In the genomic region with DNA sequence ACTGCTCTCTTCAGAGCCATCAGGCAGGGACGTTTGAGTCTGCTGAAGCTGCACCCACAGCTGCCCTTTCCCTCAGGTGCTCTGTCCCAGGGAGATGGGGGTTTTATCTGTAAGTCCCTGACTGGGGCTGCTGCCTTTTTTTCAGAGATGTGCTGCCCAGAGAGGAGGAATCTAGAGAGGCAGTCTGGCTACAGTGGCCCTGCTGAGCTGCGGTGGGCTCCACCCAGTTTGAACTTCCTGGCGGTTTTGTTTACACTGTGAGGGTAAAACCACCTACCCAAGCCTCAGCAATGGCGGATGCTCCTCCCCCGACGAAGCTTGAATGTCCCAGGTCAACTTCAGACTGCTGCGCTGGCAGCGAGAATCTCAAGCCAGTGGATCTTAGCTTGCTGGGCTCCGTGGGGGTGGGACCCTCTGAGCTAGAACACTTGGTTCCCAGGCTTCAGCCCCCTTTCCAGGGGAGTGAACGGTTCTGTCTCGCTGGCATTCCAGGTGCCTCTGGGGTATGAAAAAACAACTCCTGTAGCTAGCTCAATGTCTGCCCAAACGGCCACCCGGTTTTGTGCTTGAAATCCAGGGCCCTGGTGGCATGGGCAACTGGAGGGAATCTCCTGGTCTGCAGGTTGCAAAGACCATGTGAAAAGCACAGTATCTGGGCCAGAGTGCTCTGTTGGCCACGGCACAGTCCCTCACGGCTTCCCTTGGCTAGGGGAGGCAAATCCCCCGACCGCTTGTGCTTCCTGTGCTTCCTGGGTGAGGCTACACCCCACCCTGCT, we compare ENCODE assay signal across 7 cellular contexts. TPM values are rescaled to one million over a fixed set of nuclear protein-coding genes. Genes with fewer than 3 reads are reported as not detected.
DNase-seq lines count a peak whose midpoint lies in the region; ATAC-seq and TF ChIP-seq lines count a peak whose summit lies in the region.

No MANE protein-coding gene starts in this region.

- H3K27ac ChIP-seq in esophagus squamous epithelium = peak overlapping the region in 1 of 4 donors; percentile 9

- no peak for TF ChIP-seq CTCF in esophagus squamous epithelium (IDR thresholded peaks at IDR 0.05)

- DNase-seq in NOMO-1 (lab: John Stamatoyannopoulos, UW; ENCODE audit: unreplicated experiment in 2 of 2) = peak; percentile 46 to 55
- DNase-seq in activated CD4-positive, alpha-beta T cell treated with anti-CD3 and anti-CD28 coated beads, Interleukin-2, amount 50 U/mL, for 48 hours = peak; percentile 73 to 79
- peak; percentile 6 for DNase-seq in esophagus squamous epithelium (lab: John Stamatoyannopoulos, UW)
- DNase-seq in stimulated activated CD8-positive, alpha-beta memory T cell treated with anti-CD3 and anti-CD28 coated beads, Interleukin-7, amount 100 ng/mL, for 48 hours (ENCODE audit: extremely low read depth in 1 of 2, low read depth in 1 of 2) = peak; percentile 47 to 73
- no peak for DNase-seq in left lobe of liver (ENCODE audit: low spot score)
- DNase-seq in HK-2 (ENCODE audit: unreplicated experiment) = no peak

- intact Hi-C loops in esophagus squamous epithelium (cut with DNase I) = no loop called here

- H3K9me3 ChIP-seq in esophagus squamous epithelium = no peaks in the 10 kb centered on the region

- H3K36me3 ChIP-seq in esophagus squamous epithelium = no peaks in the 10 kb centered on the region

- H3K27me3 ChIP-seq in esophagus squamous epithelium = peaks cover 0 to 67% (median 0%) of the 10 kb centered on the region in 4 donors

- ATAC-seq in GM21529 (IDR thresholded peaks at IDR 0.05; ENCODE audit: unreplicated experiment) = no peak
- no peak for ATAC-seq in left lobe of liver

- no peak for TF ChIP-seq POLR2A in esophagus squamous epithelium (IDR thresholded peaks at IDR 0.05)

- WGBS in esophagus squamous epithelium, 2 donors = 17 to 64% methylated on average over 1 to 10 of the region's 17 CpGs

- H3K4me3 ChIP-seq in esophagus squamous epithelium = peak overlapping the region in 1 of 4 donors; percentile 24

- no peaks in the 10 kb centered on the region for H3K4me1 ChIP-seq in esophagus squamous epithelium

RNA-seq across cellular contexts. Expression of a gene that starts 21.1 kb away (rescaled TPM):
- total RNA-seq in esophagus squamous epithelium (10 to 100 TPM in 2 of 4 donors, 1 to 10 TPM in 2; 6.0 to 44.2 (median 15.2) TPM), left lobe of liver (410 TPM)

Comparison
In these comparisons a context has a peak if more than half of its experiments do, and no peak if none do; other contexts are left out.
1. DNase-seq: peak in NOMO-1 (2 of 2), activated CD4-positive, alpha-beta T cell treated with anti-CD3 and anti-CD28 coated beads, Interleukin-2, amount 50 U/mL, for 48 hours (2 of 2), esophagus squamous epithelium (single experiment) and stimulated activated CD8-positive, alpha-beta memory T cell treated with anti-CD3 and anti-CD28 coated beads, Interleukin-7, amount 100 ng/mL, for 48 hours (2 of 2); none in left lobe of liver (single experiment) and HK-2 (single experiment).